7 cellular contexts compared by ENCODE assay signal in the genomic region with DNA sequence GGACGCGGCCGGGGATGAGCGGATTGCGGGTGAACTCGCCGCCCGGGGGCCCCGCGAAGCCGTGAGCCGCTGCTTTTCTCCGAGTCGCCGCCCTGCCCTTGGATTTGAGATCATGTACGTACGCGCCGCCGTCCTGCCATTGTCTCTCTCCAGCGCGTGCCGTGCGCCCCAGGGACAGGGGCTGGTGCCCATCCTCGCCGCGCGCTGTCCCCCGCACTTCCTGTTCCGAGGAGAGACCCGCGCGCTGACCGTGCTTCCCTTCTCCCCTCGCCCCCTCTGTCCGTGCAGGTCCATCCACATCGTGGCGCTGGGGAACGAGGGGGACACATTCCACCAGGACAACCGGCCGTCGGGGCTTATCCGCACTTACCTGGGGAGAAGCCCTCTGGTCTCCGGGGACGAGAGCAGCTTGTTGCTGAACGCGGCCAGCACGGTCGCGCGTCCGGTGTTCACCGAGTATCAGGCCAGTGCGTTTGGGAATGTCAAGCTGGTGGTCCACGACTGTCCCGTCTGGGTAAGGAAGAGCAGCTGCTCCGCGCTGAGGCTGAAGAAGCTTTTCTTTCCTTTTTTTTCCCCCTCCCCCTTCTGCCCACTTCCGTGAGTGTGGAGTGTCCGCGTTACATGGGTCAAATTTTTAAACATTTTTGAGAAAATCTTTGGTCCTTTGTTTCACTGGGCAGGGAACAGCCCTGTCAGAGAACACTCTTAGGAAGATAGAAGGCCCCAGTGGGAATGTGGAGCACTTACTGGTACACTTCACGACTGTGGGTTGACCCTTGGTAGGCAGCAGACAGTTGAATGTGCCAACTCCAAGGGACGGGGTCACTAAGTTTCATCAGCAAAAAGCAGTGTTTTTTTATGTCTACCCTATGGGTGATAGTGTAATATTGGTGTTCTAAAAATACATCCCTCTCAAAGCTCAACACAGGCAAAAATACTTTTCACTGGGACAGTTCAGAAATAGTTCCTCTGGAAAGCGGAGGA. TPM values are rescaled to one million over a fixed set of nuclear protein-coding genes. Genes with fewer than 3 reads are reported as not detected.
DNase-seq lines count a peak whose midpoint lies in the region; TF ChIP-seq lines count a peak whose summit lies in the region.

No MANE protein-coding gene starts in this region.

- no peaks in the 10 kb centered on the region for H3K36me3 ChIP-seq in H7 (replicated peaks; ENCODE audit: control insufficient read depth, insufficient read depth, low read length)
- H3K36me3 ChIP-seq in MG63: peaks cover 43% of the 10 kb centered on the region
- H3K36me3 ChIP-seq in muscle layer of colon (ENCODE audit: insufficient read depth, low read length): no peaks in the 10 kb centered on the region
- H3K36me3 ChIP-seq in thyroid gland: no peaks in the 10 kb centered on the region

- CTCF ChIA-PET in activated CD4-positive, alpha-beta T cell treated with anti-CD3 and anti-CD28 coated beads, Interleukin-2, amount 10 ng/mL, durations not matched to agents 7 days and 5 days (lab: Charles Lee): interaction anchor here (1.0 to 1.4 kb wide), 2 partner anchors 10 to 30 kb away, joined by 3 read pairs; no protein-coding TSS in a partner anchor

- H3K9ac ChIP-seq in muscle layer of colon (ENCODE audit: low read length): peak overlapping the region; percentile 77

- intact Hi-C loops in thyroid gland (cut with DNase I): loop anchor here (10.0 kb wide), 1 partner anchor 67 kb away; no protein-coding TSS in a partner anchor

- peaks cover 42% of the 10 kb centered on the region for H3K4me1 Mint-ChIP-seq in activated CD4-positive, alpha-beta T cell treated with anti-CD3 and anti-CD28 coated beads, Interleukin-2, amount 10 ng/mL, durations not matched to agents 7 days and 5 days

- 3 to 10% methylated on average over 12 to 41 of the region's 64 CpGs for WGBS in thyroid gland, 2 donors

- peak overlapping the region; percentile 74 for H3K4me3 Mint-ChIP-seq in activated CD4-positive, alpha-beta T cell treated with anti-CD3 and anti-CD28 coated beads, Interleukin-2, amount 10 ng/mL, durations not matched to agents 7 days and 5 days

- H3K27ac Mint-ChIP-seq in activated CD4-positive, alpha-beta T cell treated with anti-CD3 and anti-CD28 coated beads, Interleukin-2, amount 10 ng/mL, durations not matched to agents 7 days and 5 days: no peak overlapping the region

- H3K4me3 ChIP-seq in GM12875 (ENCODE audit: low read depth, low read length) (peak overlapping the region; percentile 91), H7 (ENCODE audit: insufficient read depth, low read depth, low read length) (peak overlapping the region; percentile 79), MG63 (peak overlapping the region; percentile 80), muscle layer of colon (ENCODE audit: low read depth in 1 of 2, low read length in 2 of 2) (peak overlapping the region; percentile 73 to 89), thyroid gland (replicated peaks in 1 of 3) (peak overlapping the region; percentile 75 to 88 (median 79))

- H3K27me3 Mint-ChIP-seq in activated CD4-positive, alpha-beta T cell treated with anti-CD3 and anti-CD28 coated beads, Interleukin-2, amount 10 ng/mL, durations not matched to agents 7 days and 5 days: peaks cover 46% of the 10 kb centered on the region

- TF ChIP-seq POLR2A in erythroblast (IDR thresholded peaks at IDR 0.05; ENCODE audit: low read length): peak; percentile 35
- peak in 1 of 2 donors; percentile 12 for TF ChIP-seq POLR2A in thyroid gland (IDR thresholded peaks at IDR 0.05)

- peaks cover 42% of the 10 kb centered on the region for H3K27me3 ChIP-seq in H7 (ENCODE audit: control insufficient read depth, insufficient read depth, low read length)
- H3K27me3 ChIP-seq in MG63: no peaks in the 10 kb centered on the region
- H3K27me3 ChIP-seq in muscle layer of colon (ENCODE audit: control insufficient read depth in 1 of 2, insufficient read depth in 2 of 2, low read length in 2 of 2): no peaks in the 10 kb centered on the region
- H3K27me3 ChIP-seq in thyroid gland: no peaks in the 10 kb centered on the region

- POLR2A ChIA-PET in activated CD4-positive, alpha-beta T cell treated with anti-CD3 and anti-CD28 coated beads, Interleukin-2, amount 10 ng/mL, durations not matched to agents 7 days and 5 days (lab: Charles Lee): no interaction called here

- H3K9me3 Mint-ChIP-seq in activated CD4-positive, alpha-beta T cell treated with anti-CD3 and anti-CD28 coated beads, Interleukin-2, amount 10 ng/mL, durations not matched to agents 7 days and 5 days: no peaks in the 10 kb centered on the region

- DNase-seq in H7 (no peak), MG63 (peak; percentile 69), erythroblast (lab: John Stamatoyannopoulos, UW) (peak; percentile 75 to 84), thyroid gland (peak; percentile 47 to 59)
- peak; percentile 41 for DNase-seq in activated CD4-positive, alpha-beta T cell treated with anti-CD3 and anti-CD28 coated beads, Interleukin-2, amount 10 ng/mL, durations not matched to agents 7 days and 5 days

- TF ChIP-seq CTCF in GM12875 (IDR thresholded peaks at IDR 0.05; ENCODE audit: borderline replicate concordance, insufficient read depth, low read depth, low read length) (no peak), thyroid gland (IDR thresholded peaks at IDR 0.05) (no peak)

- H3K9me3 ChIP-seq in MG63: no peaks in the 10 kb centered on the region
- no peaks in the 10 kb centered on the region for H3K9me3 ChIP-seq in muscle layer of colon (ENCODE audit: low read length)
- no peaks in the 10 kb centered on the region for H3K9me3 ChIP-seq in thyroid gland

- H3K4me1 ChIP-seq in muscle layer of colon (ENCODE audit: insufficient read depth, low read length) (peaks cover 37% of the 10 kb centered on the region), thyroid gland (peaks cover 34 to 37% of the 10 kb centered on the region in 2 donors)

- no peaks in the 10 kb centered on the region for H3K36me3 Mint-ChIP-seq in activated CD4-positive, alpha-beta T cell treated with anti-CD3 and anti-CD28 coated beads, Interleukin-2, amount 10 ng/mL, durations not matched to agents 7 days and 5 days (ENCODE audit: low read depth)

- peak overlapping the region; percentile 90 for H3K27ac ChIP-seq in muscle layer of colon (ENCODE audit: low read depth, low read length)
- peak overlapping the region; percentile 82 to 94 (median 92) for H3K27ac ChIP-seq in thyroid gland

RNA-seq across cellular contexts. Expression of a gene that starts 0.7 kb away (rescaled TPM):
- total RNA-seq in H7 (2014; rRNA removed; shearing (Covaris generic)): 23.0 and 45.6 TPM in 2 replicates
- total RNA-seq in MG63 (2014; rRNA removed; shearing (Covaris generic); ENCODE audit: low replicate concordance): 74.7 and 99.2 TPM in 2 replicates
- total RNA-seq in activated CD4-positive, alpha-beta T cell treated with anti-CD3 and anti-CD28 coated beads, Interleukin-2, amount 10 ng/mL, durations not matched to agents 7 days and 5 days: 1 to 10 TPM in 1 of 2 experiments, under 1 TPM in 1; 0.74 to 1.4 TPM
- total RNA-seq in thyroid gland: 10 to 100 TPM; 58.7 to 85.7 (median 68.0) TPM

RNA-seq across cellular contexts. Expression of a gene that starts 49.1 kb away (rescaled TPM):
- not detected in 2 replicates for total RNA-seq in H7 (2014; rRNA removed; shearing (Covaris generic))
- total RNA-seq in MG63 (2014; rRNA removed; shearing (Covaris generic); ENCODE audit: low replicate concordance): 1.1 TPM in 1 of 2 replicates, not detected in the other
- not detected for total RNA-seq in activated CD4-positive, alpha-beta T cell treated with anti-CD3 and anti-CD28 coated beads, Interleukin-2, amount 10 ng/mL, durations not matched to agents 7 days and 5 days
- total RNA-seq in thyroid gland: not detected

Comparison
In these comparisons a context has a peak if more than half of its experiments do, and no peak if none do; other contexts are left out.
1. RNA of a gene that starts 0.7 kb away (total RNA-seq): 74.7 to 99.2 TPM in MG63, 58.7 to 85.7 TPM in thyroid gland and 23.0 to 45.6 TPM in H7; 0.74 to 1.4 TPM in activated CD4-positive, alpha-beta T cell treated with anti-CD3 and anti-CD28 coated beads, Interleukin-2, amount 10 ng/mL, durations not matched to agents 7 days and 5 days; every median in the first group is over 10 times any median in the second.
2. Peak in every context shown above with its lines, with median percentiles within 50 percentile points of each other: H3K4me3 ChIP-seq.